In the genomic region with DNA sequence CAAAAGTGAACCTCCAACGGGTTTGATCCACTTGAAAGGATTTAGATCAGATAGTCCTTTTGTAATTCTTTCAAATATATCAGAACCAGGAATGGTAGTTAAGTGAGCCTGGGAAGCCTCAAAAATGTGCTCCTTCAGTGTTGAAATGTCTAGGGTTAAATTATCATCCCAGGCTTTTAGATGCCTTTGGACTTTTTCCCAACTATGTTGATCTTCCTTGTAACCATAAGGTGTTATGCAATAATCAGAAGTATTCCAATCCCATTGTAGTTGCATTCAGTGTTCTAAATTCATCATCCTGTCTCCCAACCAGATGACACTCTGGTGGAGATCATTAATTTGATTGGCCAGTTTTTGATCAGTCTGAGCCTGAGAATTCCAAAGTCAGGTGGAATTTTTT, we compare ENCODE assay signal across 20 cellular contexts. TPM values are rescaled to one million over a fixed set of nuclear protein-coding genes. Genes with fewer than 3 reads are reported as not detected.
A peak's percentile ranks its signal among the peaks of the same experiment; 100 is the strongest.
DNase-seq lines count a peak whose midpoint lies in the region; ATAC-seq and TF ChIP-seq lines count a peak whose summit lies in the region.
"Had no signal": no experiment of that assay in that cellular context is flagged by ENCODE, and none has a peak within 500 bp of the region (broad histone marks: within the 10 kb centered on the region; RNA-seq: fewer than 3 reads in every experiment).

No MANE protein-coding gene starts in this region.

- intact Hi-C loops in left colon (cut with DNase I, micrococcal nuclease): no loop called here

- no peak for TF ChIP-seq CTCF in AG04449 (IDR thresholded peaks at IDR 0.05; ENCODE audit: insufficient read depth, low read length, missing control alignments)
- TF ChIP-seq CTCF in fibroblast of lung (conservative IDR thresholded peaks at IDR 0.05 in 1 of 2, IDR thresholded peaks at IDR 0.05 in 1 of 2; ENCODE audit: low read depth in 1 of 2, low read length in 2 of 2): no peak
- TF ChIP-seq CTCF in WTC11 (IDR thresholded peaks at IDR 0.05): no peak

- no peaks in the 10 kb centered on the region for H3K79me2 ChIP-seq in fibroblast of lung (ENCODE audit: control insufficient read depth, insufficient read depth, low read length)

- no peaks in the 10 kb centered on the region for H3K36me3 ChIP-seq in fibroblast of lung (ENCODE audit: control insufficient read depth, insufficient read depth, low read length)

- no peaks in the 10 kb centered on the region for H3K27me3 Mint-ChIP-seq in WTC11 (ENCODE audit: low read depth)

- H3K4me1 ChIP-seq in fibroblast of lung (ENCODE audit: control insufficient read depth, extremely low read depth, insufficient read depth, low read length): no peaks in the 10 kb centered on the region

- CTCF ChIA-PET in AG04449 (lab: Yijun Ruan, JAX) (no interaction called here), WTC11 (lab: Charles Lee) (no interaction called here)

- DNase-seq in AG04449 (ENCODE audit: low read depth, low spot score) (peak; percentile 16), HCEC 1CT (peak; percentile 54), fibroblast of lung (ENCODE audit: low read depth in 2 of 2) (peak; percentile 14 to 21), left colon (no peak), WTC11 (ENCODE audit: low spot score) (no peak), SHP77 (lab: John Stamatoyannopoulos, UW) (no peak), RPMI8226 (no peak)
- no peak for DNase-seq in activated CD4-positive, alpha-beta T cell treated with anti-CD3 and anti-CD28 coated beads, Interleukin-2, amount 50 U/mL, for 48 hours
- DNase-seq: DMS 273 treated with DMSO at 0.1 percent for 48 hours, GOT3, KBM-7, NCI-H1105 treated with DMSO at 0.1 percent for 48 hours, NCI-H1694, NCI-H2081 treated with DMSO at 0.1 percent for 48 hours, NCI-H226, NCI-H524, NCI-H82, PC-3 had no signal

- no peaks in the 10 kb centered on the region for H3K9me3 ChIP-seq in fibroblast of lung (ENCODE audit: control insufficient read depth, insufficient read depth, low read depth, low read length)

- no peak overlapping the region for H3K4me2 ChIP-seq in fibroblast of lung (ENCODE audit: extremely low read depth, insufficient read depth, low read length)

- ATAC-seq in left colon (peak; percentile 21), WTC11 (no peak)
- ATAC-seq: PC-3 had no signal

- H3K27ac ChIP-seq in fibroblast of lung (ENCODE audit: insufficient read depth, low read length): no peak overlapping the region
- H3K27ac ChIP-seq: RWPE1 had no signal

- H3K36me3 Mint-ChIP-seq in WTC11: peaks cover 7% of the 10 kb centered on the region; the same call in 1 of the 2 replicates
- H3K36me3 Mint-ChIP-seq: CD14-positive monocyte had no signal

- H3K9me3 Mint-ChIP-seq in WTC11: peaks cover 19% of the 10 kb centered on the region

- no peak overlapping the region for H3K9ac ChIP-seq in fibroblast of lung (ENCODE audit: insufficient read depth, low read length)

- peaks cover 33% of the 10 kb centered on the region for H3K4me1 Mint-ChIP-seq in WTC11

- no peaks in the 10 kb centered on the region for H4K20me1 ChIP-seq in fibroblast of lung (ENCODE audit: control insufficient read depth, extremely low read depth, insufficient read depth, low read length)

- no peak overlapping the region for H3K4me3 Mint-ChIP-seq in WTC11
- H3K4me3 Mint-ChIP-seq: CD14-positive monocyte had no signal

- no peaks in the 10 kb centered on the region for H3K27me3 ChIP-seq in fibroblast of lung (ENCODE audit: control insufficient read depth, insufficient read depth, low read length)

- H3K4me3 ChIP-seq in AG04449 (ENCODE audit: low read depth, low read length): no peak overlapping the region
- H3K4me3 ChIP-seq in fibroblast of lung (replicated peaks in 1 of 4; ENCODE audit: control extremely low read depth in 1 of 4, insufficient read depth in 1 of 4, low read depth in 3 of 4, low read length in 4 of 4): no peak overlapping the region

- H3K27ac Mint-ChIP-seq in WTC11: no peak overlapping the region
- H3K27ac Mint-ChIP-seq: CD14-positive monocyte had no signal

- POLR2A ChIA-PET in AG04449 (lab: Yijun Ruan, JAX): no interaction called here
- POLR2A ChIA-PET in WTC11 (lab: Charles Lee): no interaction called here

- H2AFZ ChIP-seq in fibroblast of lung (ENCODE audit: low read length): no peak overlapping the region

TF ChIP-seq in WTC11, 78 proteins besides CTCF, POLR2A, EP300 and RAD21:
- TF ChIP-seq, protein P1, sequence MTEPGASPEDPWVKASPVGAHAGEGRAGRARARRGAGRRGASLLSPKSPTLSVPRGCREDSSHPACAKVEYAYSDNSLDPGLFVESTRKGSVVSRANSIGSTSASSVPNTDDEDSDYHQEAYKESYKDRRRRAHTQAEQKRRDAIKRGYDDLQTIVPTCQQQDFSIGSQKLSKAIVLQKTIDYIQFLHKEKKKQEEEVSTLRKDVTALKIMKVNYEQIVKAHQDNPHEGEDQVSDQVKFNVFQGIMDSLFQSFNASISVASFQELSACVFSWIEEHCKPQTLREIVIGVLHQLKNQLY (CRISPR knock-in tag; IDR thresholded peaks at IDR 0.05): no peak
- TF ChIP-seq OVOL2 (CRISPR knock-in tag; IDR thresholded peaks at IDR 0.05; ENCODE audit: borderline replicate concordance): no peak
- TF ChIP-seq, protein P2, sequence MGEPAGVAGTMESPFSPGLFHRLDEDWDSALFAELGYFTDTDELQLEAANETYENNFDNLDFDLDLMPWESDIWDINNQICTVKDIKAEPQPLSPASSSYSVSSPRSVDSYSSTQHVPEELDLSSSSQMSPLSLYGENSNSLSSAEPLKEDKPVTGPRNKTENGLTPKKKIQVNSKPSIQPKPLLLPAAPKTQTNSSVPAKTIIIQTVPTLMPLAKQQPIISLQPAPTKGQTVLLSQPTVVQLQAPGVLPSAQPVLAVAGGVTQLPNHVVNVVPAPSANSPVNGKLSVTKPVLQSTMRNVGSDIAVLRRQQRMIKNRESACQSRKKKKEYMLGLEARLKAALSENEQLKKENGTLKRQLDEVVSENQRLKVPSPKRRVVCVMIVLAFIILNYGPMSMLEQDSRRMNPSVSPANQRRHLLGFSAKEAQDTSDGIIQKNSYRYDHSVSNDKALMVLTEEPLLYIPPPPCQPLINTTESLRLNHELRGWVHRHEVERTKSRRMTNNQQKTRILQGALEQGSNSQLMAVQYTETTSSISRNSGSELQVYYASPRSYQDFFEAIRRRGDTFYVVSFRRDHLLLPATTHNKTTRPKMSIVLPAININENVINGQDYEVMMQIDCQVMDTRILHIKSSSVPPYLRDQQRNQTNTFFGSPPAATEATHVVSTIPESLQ (CRISPR knock-in tag; IDR thresholded peaks at IDR 0.05): no peak
- TF ChIP-seq FOXJ3 (CRISPR knock-in tag; IDR thresholded peaks at IDR 0.05; ENCODE audit: borderline replicate concordance): no peak
- TF ChIP-seq EMX1 (CRISPR knock-in tag; IDR thresholded peaks at IDR 0.05): no peak
- no peak for TF ChIP-seq PRRX2 (CRISPR knock-in tag; IDR thresholded peaks at IDR 0.05)
- TF ChIP-seq, protein P3, sequence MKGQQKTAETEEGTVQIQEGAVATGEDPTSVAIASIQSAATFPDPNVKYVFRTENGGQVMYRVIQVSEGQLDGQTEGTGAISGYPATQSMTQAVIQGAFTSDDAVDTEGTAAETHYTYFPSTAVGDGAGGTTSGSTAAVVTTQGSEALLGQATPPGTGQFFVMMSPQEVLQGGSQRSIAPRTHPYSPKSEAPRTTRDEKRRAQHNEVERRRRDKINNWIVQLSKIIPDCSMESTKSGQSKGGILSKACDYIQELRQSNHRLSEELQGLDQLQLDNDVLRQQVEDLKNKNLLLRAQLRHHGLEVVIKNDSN (CRISPR knock-in tag; IDR thresholded peaks at IDR 0.05): no peak
- no peak for TF ChIP-seq NFYB (CRISPR knock-in tag; conservative IDR thresholded peaks at IDR 0.05; ENCODE audit: low read depth)

RNA-seq across cellular contexts. Expression of a gene that starts 35.0 kb away (rescaled TPM):
- total RNA-seq in fibroblast of lung (10.6 and 13.4 TPM in 2 replicates), left colon (10 to 100 TPM; 18.8 to 65.4 TPM), WTC11 (2021) (1.1 to 1.3 TPM (median 1.2 TPM) in 3 replicates)
- 12.1 and 14.6 TPM in 2 replicates for polyA plus RNA-seq in fibroblast of lung
- 10.9 and 12.2 TPM in 2 replicates for polyA plus RNA-seq in fibroblast of lung (2012)
- 6.8 and 9.7 TPM in 2 replicates for polyA minus RNA-seq in fibroblast of lung (ENCODE audit: low replicate concordance)
- polyA plus RNA-seq: CD14-positive monocyte had no signal

RNA-seq across cellular contexts. Expression of a gene that starts 55.5 kb away (rescaled TPM):
- total RNA-seq in fibroblast of lung: 44.3 and 63.7 TPM in 2 replicates
- 18.8 and 36.3 TPM in 2 replicates for polyA plus RNA-seq in fibroblast of lung
- 9.5 and 15.8 TPM in 2 replicates for polyA plus RNA-seq in fibroblast of lung (2012)
- polyA minus RNA-seq in fibroblast of lung (ENCODE audit: low replicate concordance): 16.1 and 19.0 TPM in 2 replicates
- total RNA-seq in left colon: 100 to 1,000 TPM; 173 to 682 TPM
- total RNA-seq in WTC11 (2021): 6.7 to 9.0 TPM (median 8.6 TPM) in 3 replicates

Comparison
In these comparisons a context has a peak if more than half of its experiments do, and no peak if none do; other contexts are left out.
1. DNase-seq: peak in AG04449 (single experiment), HCEC 1CT (single experiment) and fibroblast of lung (2 of 2); none in left colon (0 of 2), WTC11 (single experiment), activated CD4-positive, alpha-beta T cell treated with anti-CD3 and anti-CD28 coated beads, Interleukin-2, amount 50 U/mL, for 48 hours (0 of 2), SHP77 (0 of 2) and RPMI8226 (single experiment).